ENCODE assay signal across 2 cellular contexts in the genomic region with DNA sequence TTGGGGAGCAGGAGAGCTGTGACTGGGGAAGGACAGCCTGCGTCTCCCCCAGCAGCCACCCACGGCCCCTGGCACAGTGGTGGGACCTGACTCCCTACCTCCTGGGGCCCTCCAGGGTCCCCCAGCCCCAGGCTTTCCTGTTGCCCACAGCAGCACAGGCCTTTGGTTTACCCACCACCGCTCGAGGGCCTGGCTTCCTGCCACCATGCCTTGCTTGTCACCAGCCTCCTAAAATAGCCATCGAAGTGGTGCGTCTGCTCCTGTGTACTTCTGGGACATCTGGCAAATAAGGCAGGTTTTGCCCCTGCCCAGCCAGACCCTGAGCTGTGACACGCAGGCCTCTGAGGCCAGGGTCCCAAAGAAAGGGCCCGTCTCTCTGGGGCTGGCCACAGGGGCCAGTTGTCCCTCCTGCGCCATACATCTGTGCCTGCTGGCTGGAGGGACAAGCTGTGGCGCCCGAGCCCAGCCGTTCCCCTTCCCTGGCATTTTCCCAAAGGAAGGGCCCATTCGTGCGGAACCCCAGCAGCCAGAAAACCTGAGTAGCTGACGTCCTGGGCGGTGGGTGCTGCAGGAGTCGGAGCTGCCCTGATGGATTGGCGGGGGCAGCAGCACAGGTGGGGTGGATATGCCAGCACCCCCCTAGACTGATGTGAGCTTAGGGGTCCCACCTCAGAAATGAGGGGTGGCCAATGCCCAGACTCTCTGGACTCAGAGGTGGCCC.
TF ChIP-seq lines count a peak whose summit lies in the region.

No MANE protein-coding gene starts in this region.

TF ChIP-seq in HCT116, 20 proteins besides CTCF, POLR2A, EP300 and RAD21:
- TF ChIP-seq YY1 (IDR thresholded peaks at IDR 0.05; ENCODE audit: extremely low read depth, insufficient replicate concordance, low read depth, low read length): no peak
- TF ChIP-seq POLR2AphosphoS5 (IDR thresholded peaks at IDR 0.05; ENCODE audit: low read depth, low read length): no peak
- no peak for TF ChIP-seq JUND (IDR thresholded peaks at IDR 0.05)
- TF ChIP-seq ZNF274 (IDR thresholded peaks at IDR 0.05; ENCODE audit: low read depth, low read length): no peak
- TF ChIP-seq ZFX (IDR thresholded peaks at IDR 0.05): no peak
- no peak for TF ChIP-seq SP1 (IDR thresholded peaks at IDR 0.05; ENCODE audit: low read depth)
- TF ChIP-seq, protein P1, sequence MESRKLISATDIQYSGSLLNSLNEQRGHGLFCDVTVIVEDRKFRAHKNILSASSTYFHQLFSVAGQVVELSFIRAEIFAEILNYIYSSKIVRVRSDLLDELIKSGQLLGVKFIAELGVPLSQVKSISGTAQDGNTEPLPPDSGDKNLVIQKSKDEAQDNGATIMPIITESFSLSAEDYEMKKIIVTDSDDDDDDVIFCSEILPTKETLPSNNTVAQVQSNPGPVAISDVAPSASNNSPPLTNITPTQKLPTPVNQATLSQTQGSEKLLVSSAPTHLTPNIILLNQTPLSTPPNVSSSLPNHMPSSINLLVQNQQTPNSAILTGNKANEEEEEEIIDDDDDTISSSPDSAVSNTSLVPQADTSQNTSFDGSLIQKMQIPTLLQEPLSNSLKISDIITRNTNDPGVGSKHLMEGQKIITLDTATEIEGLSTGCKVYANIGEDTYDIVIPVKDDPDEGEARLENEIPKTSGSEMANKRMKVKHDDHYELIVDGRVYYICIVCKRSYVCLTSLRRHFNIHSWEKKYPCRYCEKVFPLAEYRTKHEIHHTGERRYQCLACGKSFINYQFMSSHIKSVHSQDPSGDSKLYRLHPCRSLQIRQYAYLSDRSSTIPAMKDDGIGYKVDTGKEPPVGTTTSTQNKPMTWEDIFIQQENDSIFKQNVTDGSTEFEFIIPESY (IDR thresholded peaks at IDR 0.05; ENCODE audit: extremely low read depth, insufficient replicate concordance, low read length): no peak
- TF ChIP-seq, protein P2, sequence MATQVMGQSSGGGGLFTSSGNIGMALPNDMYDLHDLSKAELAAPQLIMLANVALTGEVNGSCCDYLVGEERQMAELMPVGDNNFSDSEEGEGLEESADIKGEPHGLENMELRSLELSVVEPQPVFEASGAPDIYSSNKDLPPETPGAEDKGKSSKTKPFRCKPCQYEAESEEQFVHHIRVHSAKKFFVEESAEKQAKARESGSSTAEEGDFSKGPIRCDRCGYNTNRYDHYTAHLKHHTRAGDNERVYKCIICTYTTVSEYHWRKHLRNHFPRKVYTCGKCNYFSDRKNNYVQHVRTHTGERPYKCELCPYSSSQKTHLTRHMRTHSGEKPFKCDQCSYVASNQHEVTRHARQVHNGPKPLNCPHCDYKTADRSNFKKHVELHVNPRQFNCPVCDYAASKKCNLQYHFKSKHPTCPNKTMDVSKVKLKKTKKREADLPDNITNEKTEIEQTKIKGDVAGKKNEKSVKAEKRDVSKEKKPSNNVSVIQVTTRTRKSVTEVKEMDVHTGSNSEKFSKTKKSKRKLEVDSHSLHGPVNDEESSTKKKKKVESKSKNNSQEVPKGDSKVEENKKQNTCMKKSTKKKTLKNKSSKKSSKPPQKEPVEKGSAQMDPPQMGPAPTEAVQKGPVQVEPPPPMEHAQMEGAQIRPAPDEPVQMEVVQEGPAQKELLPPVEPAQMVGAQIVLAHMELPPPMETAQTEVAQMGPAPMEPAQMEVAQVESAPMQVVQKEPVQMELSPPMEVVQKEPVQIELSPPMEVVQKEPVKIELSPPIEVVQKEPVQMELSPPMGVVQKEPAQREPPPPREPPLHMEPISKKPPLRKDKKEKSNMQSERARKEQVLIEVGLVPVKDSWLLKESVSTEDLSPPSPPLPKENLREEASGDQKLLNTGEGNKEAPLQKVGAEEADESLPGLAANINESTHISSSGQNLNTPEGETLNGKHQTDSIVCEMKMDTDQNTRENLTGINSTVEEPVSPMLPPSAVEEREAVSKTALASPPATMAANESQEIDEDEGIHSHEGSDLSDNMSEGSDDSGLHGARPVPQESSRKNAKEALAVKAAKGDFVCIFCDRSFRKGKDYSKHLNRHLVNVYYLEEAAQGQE (IDR thresholded peaks at IDR 0.05; ENCODE audit: low read depth): no peak
- TF ChIP-seq SIN3A (IDR thresholded peaks at IDR 0.05; ENCODE audit: low read depth): no peak
- TF ChIP-seq EZH2phosphoT487 (IDR thresholded peaks at IDR 0.05; ENCODE audit: borderline replicate concordance): no peak
- TF ChIP-seq FOSL1 (IDR thresholded peaks at IDR 0.05; ENCODE audit: low read depth): no peak
- no peak for TF ChIP-seq CBX3 (IDR thresholded peaks at IDR 0.05; ENCODE audit: low read depth)
- TF ChIP-seq EGR1 (IDR thresholded peaks at IDR 0.05; ENCODE audit: low read depth): no peak

TF ChIP-seq in HEK293T, 16 proteins besides CTCF, POLR2A, EP300 and RAD21:
- TF ChIP-seq ARNT (IDR thresholded peaks at IDR 0.05) (no peak), FOXA1 (IDR thresholded peaks at IDR 0.05) (no peak), ZNF384 (IDR thresholded peaks at IDR 0.05) (no peak), BHLHE40 (IDR thresholded peaks at IDR 0.05; ENCODE audit: borderline replicate concordance) (no peak), L3MBTL2 (conservative IDR thresholded peaks at IDR 0.05) (no peak), TARDBP (IDR thresholded peaks at IDR 0.05) (no peak), CTBP1 (IDR thresholded peaks at IDR 0.05; ENCODE audit: borderline replicate concordance) (no peak), NFRKB (IDR thresholded peaks at IDR 0.05) (no peak)
